ENCODE assay signal across 11 cellular contexts in the genomic region with DNA sequence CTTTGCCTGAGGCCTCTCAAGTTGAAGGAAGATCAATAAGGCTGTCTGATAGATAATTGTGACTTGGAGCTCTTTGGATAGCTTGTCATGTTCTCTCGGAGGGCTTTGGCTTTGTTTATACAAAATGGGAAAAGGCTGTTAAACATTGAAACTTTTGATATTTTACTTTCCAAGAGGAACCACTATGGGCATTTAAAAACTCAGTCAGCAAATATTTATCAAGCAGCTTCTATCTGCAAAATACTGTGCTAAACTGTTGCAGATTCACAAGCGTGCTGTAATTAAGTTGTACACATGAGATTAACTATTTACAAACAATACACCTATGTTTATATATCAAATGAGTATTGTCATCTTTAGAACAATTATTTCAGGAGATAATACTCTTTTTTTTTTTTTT. TPM values are rescaled to one million over a fixed set of nuclear protein-coding genes. Genes with fewer than 3 reads are reported as not detected.
DNase-seq lines count a peak whose midpoint lies in the region; ATAC-seq, FAIRE-seq and TF ChIP-seq lines count a peak whose summit lies in the region.
"Had no signal": no experiment of that assay in that cellular context is flagged by ENCODE, and none has a peak within 500 bp of the region (broad histone marks: within the 10 kb centered on the region; RNA-seq: fewer than 3 reads in every experiment).

No MANE protein-coding gene starts in this region.

- no peak for TF ChIP-seq CTCF in esophagus muscularis mucosa (IDR thresholded peaks at IDR 0.05)

- no peak for ATAC-seq in T-helper 17 cell
- no peak for ATAC-seq in stimulated activated effector memory CD8-positive, alpha-beta T cell treated with anti-CD3 and anti-CD28 coated beads, Interleukin-12 subunit alpha, Interleukin-12 subunit beta, amount 100 ng/mL, for 72 hours

- DNase-seq in T-helper 1 cell (no peak), T-helper 17 cell (no peak), esophagus muscularis mucosa (ENCODE audit: extremely low spot score) (no peak), globus pallidus (ENCODE audit: low spot score) (no peak), small intestine (no peak)
- no peak for DNase-seq in stimulated activated effector memory CD8-positive, alpha-beta T cell treated with anti-CD3 and anti-CD28 coated beads, Interleukin-12 subunit alpha, Interleukin-12 subunit beta, amount 100 ng/mL, for 72 hours (ENCODE audit: low spot score in 2 of 2)
- DNase-seq in stimulated activated CD4-positive, alpha-beta T cell treated with anti-CD3 and anti-CD28 coated beads, Interleukin-4, amount 100 ng/mL, for 4 hours: no peak
- DNase-seq: NCI-H2029 had no signal

- intact Hi-C loops in esophagus muscularis mucosa (cut with DNase I): no loop called here

- no peaks in the 10 kb centered on the region for H3K27me3 Mint-ChIP-seq in T-helper 1 cell treated with Interleukin-12 subunit alpha and Interleukin-12 subunit beta and Interleukin-4 antibody, amounts not matched to agents 30 μg/mL and 1 μg/mL, for 36 hours (ENCODE audit: low read depth)
- H3K27me3 Mint-ChIP-seq in T-helper 17 cell: no peaks in the 10 kb centered on the region

- H3K4me1 ChIP-seq in esophagus muscularis mucosa: peaks cover 23 to 32% (median 26%) of the 10 kb centered on the region in 4 donors
- H3K4me1 ChIP-seq in small intestine (ENCODE audit: control insufficient read depth in 2 of 2, insufficient read depth in 1 of 2, low read depth in 1 of 2, low read length in 1 of 2): peaks cover 4 to 6% of the 10 kb centered on the region in 2 donors

- peak overlapping the region; percentile 77 for H3K27ac Mint-ChIP-seq in T-helper 1 cell treated with Interleukin-12 subunit alpha and Interleukin-12 subunit beta and Interleukin-4 antibody, amounts not matched to agents 30 μg/mL and 1 μg/mL, for 36 hours
- H3K27ac Mint-ChIP-seq in T-helper 17 cell: peak overlapping the region; percentile 95
- peak overlapping the region; percentile 69 for H3K27ac Mint-ChIP-seq in stimulated activated effector memory CD8-positive, alpha-beta T cell treated with anti-CD3 and anti-CD28 coated beads, Interleukin-12 subunit alpha, Interleukin-12 subunit beta, amount 100 ng/mL, for 72 hours

- H3K27me3 ChIP-seq in esophagus muscularis mucosa (no peaks in the 10 kb centered on the region), small intestine (ENCODE audit: control insufficient read depth in 2 of 2, insufficient read depth in 2 of 2, low read length in 2 of 2) (no peaks in the 10 kb centered on the region)
- H3K27me3 ChIP-seq: testis had no signal

- H3K4me1 Mint-ChIP-seq in T-helper 1 cell treated with Interleukin-12 subunit alpha and Interleukin-12 subunit beta and Interleukin-4 antibody, amounts not matched to agents 30 μg/mL and 1 μg/mL, for 36 hours (ENCODE audit: low read depth): peaks cover 59% of the 10 kb centered on the region
- H3K4me1 Mint-ChIP-seq in T-helper 17 cell: peaks cover 42% of the 10 kb centered on the region
- H3K4me1 Mint-ChIP-seq in stimulated activated effector memory CD8-positive, alpha-beta T cell treated with anti-CD3 and anti-CD28 coated beads, Interleukin-12 subunit alpha, Interleukin-12 subunit beta, amount 100 ng/mL, for 72 hours: peaks cover 34% of the 10 kb centered on the region

- no peak for FAIRE-seq in small intestine (lab: Jason Lieb, UNC)

- H3K27ac ChIP-seq in esophagus muscularis mucosa (replicated peaks in 1 of 4): peak overlapping the region; percentile 26 to 75 (median 48)
- H3K27ac ChIP-seq in small intestine (ENCODE audit: low read depth in 1 of 2, low read length in 1 of 2): peak overlapping the region in 1 of 2 donors; percentile 35

- H3K9me3 ChIP-seq in T-helper 17 cell (ENCODE audit: control insufficient read depth, low read length, poor library complexity, severe bottlenecking) (no peaks in the 10 kb centered on the region), esophagus muscularis mucosa (no peaks in the 10 kb centered on the region), small intestine (ENCODE audit: control insufficient read depth, low read depth) (no peaks in the 10 kb centered on the region)
- H3K9me3 ChIP-seq: testis had no signal

- H3K9me3 Mint-ChIP-seq in T-helper 1 cell treated with Interleukin-12 subunit alpha and Interleukin-12 subunit beta and Interleukin-4 antibody, amounts not matched to agents 30 μg/mL and 1 μg/mL, for 36 hours: no peaks in the 10 kb centered on the region
- H3K9me3 Mint-ChIP-seq in stimulated activated effector memory CD8-positive, alpha-beta T cell treated with anti-CD3 and anti-CD28 coated beads, Interleukin-12 subunit alpha, Interleukin-12 subunit beta, amount 100 ng/mL, for 72 hours: no peaks in the 10 kb centered on the region
- H3K9me3 Mint-ChIP-seq: neural crest cell had no signal

- H3K4me3 ChIP-seq in esophagus muscularis mucosa (no peak overlapping the region), small intestine (ENCODE audit: low read depth in 1 of 2, low read length in 2 of 2) (no peak overlapping the region)
- H3K4me3 ChIP-seq: testis had no signal

- 36% methylated on average over 2 of the region's 2 CpGs for WGBS in esophagus muscularis mucosa
- WGBS in small intestine, 3 donors: 55 to 79% (median 73%) methylated on average over 2 of the region's 2 CpGs

- TF ChIP-seq EP300 in esophagus muscularis mucosa (IDR thresholded peaks at IDR 0.05): no peak

- peak overlapping the region; percentile 52 for H3K4me3 Mint-ChIP-seq in T-helper 1 cell treated with Interleukin-12 subunit alpha and Interleukin-12 subunit beta and Interleukin-4 antibody, amounts not matched to agents 30 μg/mL and 1 μg/mL, for 36 hours
- peak overlapping the region; percentile 50 for H3K4me3 Mint-ChIP-seq in T-helper 17 cell
- peak overlapping the region; percentile 44 for H3K4me3 Mint-ChIP-seq in stimulated activated effector memory CD8-positive, alpha-beta T cell treated with anti-CD3 and anti-CD28 coated beads, Interleukin-12 subunit alpha, Interleukin-12 subunit beta, amount 100 ng/mL, for 72 hours
- H3K4me3 Mint-ChIP-seq: neural crest cell had no signal

- no peaks in the 10 kb centered on the region for H3K36me3 ChIP-seq in esophagus muscularis mucosa
- no peaks in the 10 kb centered on the region for H3K36me3 ChIP-seq in small intestine (ENCODE audit: control insufficient read depth in 2 of 2, insufficient read depth in 2 of 2, low read length in 2 of 2)

- TF ChIP-seq POLR2A in esophagus muscularis mucosa (IDR thresholded peaks at IDR 0.05; ENCODE audit: low read depth): no peak

- H3K36me3 Mint-ChIP-seq in T-helper 1 cell treated with Interleukin-12 subunit alpha and Interleukin-12 subunit beta and Interleukin-4 antibody, amounts not matched to agents 30 μg/mL and 1 μg/mL, for 36 hours (ENCODE audit: low read depth): peaks cover 3% of the 10 kb centered on the region
- no peaks in the 10 kb centered on the region for H3K36me3 Mint-ChIP-seq in T-helper 17 cell (ENCODE audit: low read depth)
- no peaks in the 10 kb centered on the region for H3K36me3 Mint-ChIP-seq in stimulated activated effector memory CD8-positive, alpha-beta T cell treated with anti-CD3 and anti-CD28 coated beads, Interleukin-12 subunit alpha, Interleukin-12 subunit beta, amount 100 ng/mL, for 72 hours

RNA-seq across cellular contexts. Expression of gene SORL1, which starts 34.5 kb away (rescaled TPM):
- total RNA-seq in T-helper 17 cell: 100 to 1,000 TPM; 273 to 331 TPM
- total RNA-seq in esophagus muscularis mucosa: 10 to 100 TPM in 1 of 4 donors, 1 to 10 TPM in 3; 3.0 to 12.3 (median 8.1) TPM
- 1 to 10 TPM; 4.6 to 6.5 (median 5.2) TPM for polyA plus RNA-seq in small intestine

Comparison
In these comparisons a context has a peak if more than half of its experiments do, and no peak if none do; other contexts are left out.
1. RNA of gene SORL1, which starts 34.5 kb away (total RNA-seq): 273 to 331 TPM in T-helper 17 cell; 3.0 to 12.3 TPM in esophagus muscularis mucosa; every median in the first group is over 10 times any median in the second.
2. Peak in every context shown above with its lines, with median percentiles within 50 percentile points of each other: H3K27ac Mint-ChIP-seq and H3K4me3 Mint-ChIP-seq.